Comparison of ENCODE assay signal across 11 cellular contexts in the genomic region with DNA sequence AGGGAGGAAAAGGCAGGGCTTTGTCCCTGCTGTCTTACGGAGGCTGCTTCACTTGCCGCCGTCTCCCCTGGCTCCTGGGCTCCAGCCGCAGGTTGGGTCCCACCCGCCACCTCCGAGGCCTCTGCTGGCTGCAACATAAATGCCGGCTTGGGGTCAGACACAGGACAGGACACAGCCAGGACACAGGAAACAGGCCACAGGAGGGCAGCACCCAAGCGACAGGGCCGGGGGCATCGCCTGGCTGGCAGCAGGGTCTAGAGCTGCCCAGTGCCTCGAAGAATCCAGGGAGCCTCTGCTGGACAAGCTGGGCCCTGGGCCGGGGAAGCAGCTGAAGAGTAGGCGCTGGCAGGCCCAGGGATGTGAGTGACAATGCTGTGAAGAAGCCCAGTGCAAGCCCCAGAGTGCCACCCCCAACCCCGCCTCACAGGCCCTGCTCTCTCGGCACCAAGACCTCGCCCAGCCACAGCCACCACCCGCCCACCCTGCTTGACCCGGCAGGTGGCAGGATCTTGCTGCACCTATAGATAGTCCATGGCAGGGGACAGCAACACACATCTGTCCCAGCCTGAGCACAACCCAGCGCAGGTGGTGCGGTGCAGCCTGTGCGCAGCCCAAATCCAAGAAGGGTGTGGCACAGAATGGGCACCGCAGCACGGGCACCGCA. TPM values are rescaled to one million over a fixed set of nuclear protein-coding genes. Genes with fewer than 3 reads are reported as not detected.
DNase-seq lines count a peak whose midpoint lies in the region; ATAC-seq and TF ChIP-seq lines count a peak whose summit lies in the region.
"Had no signal": no experiment of that assay in that cellular context is flagged by ENCODE, and none has a peak within 500 bp of the region (broad histone marks: within the 10 kb centered on the region; RNA-seq: fewer than 3 reads in every experiment).

No MANE protein-coding gene starts in this region.

- no peak overlapping the region for H3K27ac ChIP-seq in H9 (ENCODE audit: insufficient read length, low read depth, low read length)
- H3K27ac ChIP-seq in angular gyrus (ENCODE audit: low read depth, low read length) = peak overlapping the region; percentile 73
- peak overlapping the region; percentile 89 for H3K27ac ChIP-seq in layer of hippocampus (ENCODE audit: low read depth, low read length)
- H3K27ac ChIP-seq in substantia nigra (ENCODE audit: low read depth, low read length, poor library complexity, severe bottlenecking) = peak overlapping the region; percentile 93
- H3K27ac ChIP-seq in effector memory CD4-positive, alpha-beta T cell (ENCODE audit: insufficient read depth, low read length, poor library complexity, severe bottlenecking) = no peak overlapping the region

- H3K36me3 ChIP-seq in effector memory CD4-positive, alpha-beta T cell (ENCODE audit: control insufficient read depth, insufficient read depth, low read length) = peaks cover 44% of the 10 kb centered on the region

- H3K18ac ChIP-seq in H9 (ENCODE audit: insufficient read length, low read depth, low read length) = no peak overlapping the region

- H3K27me3 ChIP-seq in H9 (ENCODE audit: insufficient read depth, low read length) = no peaks in the 10 kb centered on the region
- H3K27me3 ChIP-seq in layer of hippocampus (ENCODE audit: control insufficient read depth, insufficient read depth, low read length) = no peaks in the 10 kb centered on the region
- H3K27me3 ChIP-seq in effector memory CD4-positive, alpha-beta T cell (replicated peaks; ENCODE audit: control insufficient read depth, insufficient read depth, low read length, poor library complexity, severe bottlenecking) = no peaks in the 10 kb centered on the region

- peaks cover 3% of the 10 kb centered on the region; the same call in 1 of the 2 replicates for H3K27me3 Mint-ChIP-seq in H9 (ENCODE audit: low read depth)
- no peaks in the 10 kb centered on the region for H3K27me3 Mint-ChIP-seq in activated CD8-positive, alpha-beta T cell treated with anti-CD3 and anti-CD28 coated beads for 36 hours
- H3K27me3 Mint-ChIP-seq: CD8-positive, alpha-beta memory T cell had no signal

- H3K4me1 Mint-ChIP-seq in H9 = peaks cover 2 to 8% of the 10 kb centered on the region in 2 experiments; a peak in 3 of 4 replicates
- peaks cover 2% of the 10 kb centered on the region for H3K4me1 Mint-ChIP-seq in activated CD8-positive, alpha-beta T cell treated with anti-CD3 and anti-CD28 coated beads for 36 hours (ENCODE audit: low read depth)

- H2BK20ac ChIP-seq in H9 (ENCODE audit: low read depth, low read length, poor library complexity, severe bottlenecking) = no peak overlapping the region

- no peak overlapping the region for H3K9ac ChIP-seq in H9 (ENCODE audit: extremely low read depth, insufficient read length, low read length)

- H3K4me2 ChIP-seq in H9 (ENCODE audit: insufficient read depth, insufficient read length, low read length) = no peak overlapping the region

- no peak overlapping the region for H2BK5ac ChIP-seq in H9 (ENCODE audit: insufficient read length, low read length)

- no peak for DNase-seq in H9
- DNase-seq in substantia nigra (lab: John Stamatoyannopoulos, UW) = peak in 10 of 49 donors; percentile 27 to 67 (median 46)
- DNase-seq in activated CD8-positive, alpha-beta T cell treated with anti-CD3 and anti-CD28 coated beads for 36 hours = no peak
- DNase-seq in effector memory CD4-positive, alpha-beta T cell = no peak
- DNase-seq in NCI-H748 (lab: John Stamatoyannopoulos, UW; ENCODE audit: unreplicated experiment) = no peak
- DNase-seq: activated CD4-positive, alpha-beta T cell treated with anti-CD3 and anti-CD28 coated beads, Interleukin-2, amount 50 U/mL, for 4 hours; central memory CD4-positive, alpha-beta T cell had no signal

- H3K9me3 Mint-ChIP-seq in H9 = no peaks in the 10 kb centered on the region
- no peaks in the 10 kb centered on the region for H3K9me3 Mint-ChIP-seq in activated CD8-positive, alpha-beta T cell treated with anti-CD3 and anti-CD28 coated beads for 36 hours
- H3K9me3 Mint-ChIP-seq: CD8-positive, alpha-beta memory T cell; mesothelial cell of epicardium had no signal

- H3K4me3 ChIP-seq in effector memory CD4-positive, alpha-beta T cell (ENCODE audit: insufficient read depth, low read depth, low read length, poor library complexity, severe bottlenecking) = no peak overlapping the region

- no peak overlapping the region for H3K4ac ChIP-seq in H9 (ENCODE audit: low read depth, low read length)

- ATAC-seq in activated CD8-positive, alpha-beta T cell treated with anti-CD3 and anti-CD28 coated beads for 36 hours = no peak

- POLR2A ChIA-PET in activated CD8-positive, alpha-beta T cell treated with anti-CD3 and anti-CD28 coated beads for 36 hours (lab: Charles Lee) = interaction anchor here (0.8 kb wide), 1 partner anchor 20 kb away, joined by 3 read pairs; no protein-coding TSS in a partner anchor

- H4K5ac ChIP-seq in H9 (ENCODE audit: insufficient read length, low read depth, low read length) = no peak overlapping the region

- H4K20me1 ChIP-seq in H9 (ENCODE audit: control insufficient read depth, insufficient read depth, insufficient read length) = no peaks in the 10 kb centered on the region

- no peak overlapping the region for H3T11ph ChIP-seq in H9 (ENCODE audit: low read length)

- peaks cover 0 to 8% (median 4%) of the 10 kb centered on the region in 3 experiments; a peak in 3 of 7 replicates for H3K36me3 Mint-ChIP-seq in H9 (ENCODE audit: insufficient read depth in 1 of 3, low read depth in 3 of 3)
- peaks cover 9% of the 10 kb centered on the region for H3K36me3 Mint-ChIP-seq in activated CD8-positive, alpha-beta T cell treated with anti-CD3 and anti-CD28 coated beads for 36 hours (ENCODE audit: low read depth)

- no peak overlapping the region for H3K23ac ChIP-seq in H9 (ENCODE audit: insufficient read length, low read depth, low read length)

- H2AFZ ChIP-seq in H9 (ENCODE audit: low read length) = no peak overlapping the region

- H3K79me1 ChIP-seq in H9 (ENCODE audit: insufficient read depth, low read depth, low read length, poor library complexity, severe bottlenecking) = no peaks in the 10 kb centered on the region

- no CpG with 5 or more reads among the region's 24 CpGs for WGBS in H9 (ENCODE audit: extremely low coverage, insufficient read length, low lambda C conversion rate)

- intact Hi-C loops in activated CD8-positive, alpha-beta T cell treated with anti-CD3 and anti-CD28 coated beads for 36 hours (cut with micrococcal nuclease) = no loop called here

- H2BK120ac ChIP-seq in H9 (ENCODE audit: low read depth, low read length, poor library complexity, severe bottlenecking) = no peak overlapping the region

- CTCF ChIA-PET in activated CD8-positive, alpha-beta T cell treated with anti-CD3 and anti-CD28 coated beads for 36 hours (lab: Charles Lee) = interaction anchor here (1.0 to 2.3 kb wide), 3 partner anchors 12 to 42 kb away, joined by 3 to 7 read pairs (median 7); no protein-coding TSS in a partner anchor

- no peak overlapping the region for H3K14ac ChIP-seq in H9 (ENCODE audit: insufficient read depth, low read length)

- H3K4me1 ChIP-seq in H9 (ENCODE audit: insufficient read depth, low read length) = no peaks in the 10 kb centered on the region
- no peaks in the 10 kb centered on the region for H3K4me1 ChIP-seq in effector memory CD4-positive, alpha-beta T cell (ENCODE audit: control insufficient read depth, insufficient read depth, low read length, poor library complexity, severe bottlenecking)

- H4K91ac ChIP-seq in H9 (ENCODE audit: insufficient read length, low read depth, low read length) = no peak overlapping the region

- no peak overlapping the region for H2BK12ac ChIP-seq in H9 (ENCODE audit: insufficient read length, low read depth, low read length)

- no peak overlapping the region for H4K8ac ChIP-seq in H9 (replicated peaks; ENCODE audit: insufficient read length, low read depth, low read length)

- TF ChIP-seq CTCF in H9 (conservative IDR thresholded peaks at IDR 0.05) = peak; percentile 11; the same call in 1 of the 3 replicates
- TF ChIP-seq CTCF in activated CD8-positive, alpha-beta T cell treated with anti-CD3 and anti-CD28 coated beads for 36 hours (IDR thresholded peaks at IDR 0.05) = no peak

- H2AK5ac ChIP-seq in H9 (ENCODE audit: insufficient read length, low read length) = no peak overlapping the region

- H2BK15ac ChIP-seq in H9 (ENCODE audit: low read depth, low read length) = no peak overlapping the region

- no peak overlapping the region for H3K56ac ChIP-seq in H9 (ENCODE audit: insufficient read length, low read depth, low read length)

- H3K79me2 ChIP-seq in H9 (ENCODE audit: insufficient read depth, low read length) = no peaks in the 10 kb centered on the region

- no peaks in the 10 kb centered on the region for H3K9me3 ChIP-seq in H9 (ENCODE audit: control insufficient read depth, low read depth, low read length)
- no peaks in the 10 kb centered on the region for H3K9me3 ChIP-seq in effector memory CD4-positive, alpha-beta T cell (ENCODE audit: control insufficient read depth, low read length)

- H3K23me2 ChIP-seq in H9 (ENCODE audit: insufficient read length, low read depth, low read length, poor library complexity, severe bottlenecking) = no peaks in the 10 kb centered on the region

- H3K4me3 Mint-ChIP-seq in H9 = no peak overlapping the region
- H3K4me3 Mint-ChIP-seq in activated CD8-positive, alpha-beta T cell treated with anti-CD3 and anti-CD28 coated beads for 36 hours = no peak overlapping the region
- H3K4me3 Mint-ChIP-seq: CD8-positive, alpha-beta memory T cell; mesothelial cell of epicardium had no signal

- no peak overlapping the region for H3K27ac Mint-ChIP-seq in H9
- no peak overlapping the region for H3K27ac Mint-ChIP-seq in activated CD8-positive, alpha-beta T cell treated with anti-CD3 and anti-CD28 coated beads for 36 hours
- H3K27ac Mint-ChIP-seq: mesothelial cell of epicardium had no signal

RNA-seq across cellular contexts. Expression of gene BIN1, which starts 55.7 kb away (rescaled TPM):
- total RNA-seq in H9 (2021) = 30.0 and 32.0 TPM in 2 replicates
- 100 to 1,000 TPM in 1 of 2 experiments, 10 to 100 TPM in 1; 95.2 to 102 TPM for total RNA-seq in activated CD8-positive, alpha-beta T cell treated with anti-CD3 and anti-CD28 coated beads for 36 hours

Comparison
In these comparisons a context has a peak if more than half of its experiments do, and no peak if none do; other contexts are left out.
1. H3K27ac ChIP-seq: peak in angular gyrus (single experiment), layer of hippocampus (single experiment) and substantia nigra (single experiment); none in H9 (single experiment) and effector memory CD4-positive, alpha-beta T cell (single experiment).